Comparison of ENCODE assay signal across 9 cellular contexts in the genomic region with DNA sequence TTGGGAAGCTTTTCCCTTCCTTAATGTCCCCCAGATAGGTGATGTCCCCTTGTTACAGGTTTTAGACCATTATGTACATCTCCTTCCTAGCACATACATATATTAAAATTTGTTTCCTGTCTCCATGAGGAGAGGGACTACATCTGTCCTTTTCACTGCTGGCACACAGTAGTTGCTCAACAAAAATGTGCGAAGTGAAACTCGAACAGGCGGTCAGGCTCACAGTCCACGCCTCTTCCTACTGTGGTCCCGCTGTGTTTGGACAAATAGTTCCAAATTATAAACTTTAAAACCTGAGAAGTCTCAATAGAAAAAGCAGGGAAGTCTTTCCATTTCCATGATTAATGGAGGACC. TPM values are rescaled to one million over a fixed set of nuclear protein-coding genes. Genes with fewer than 3 reads are reported as not detected.
A peak's percentile ranks its signal among the peaks of the same experiment; 100 is the strongest.
DNase-seq lines count a peak whose midpoint lies in the region; ATAC-seq and TF ChIP-seq lines count a peak whose summit lies in the region.
"Had no signal": no experiment of that assay in that cellular context is flagged by ENCODE, and none has a peak within 500 bp of the region (broad histone marks: within the 10 kb centered on the region; RNA-seq: fewer than 3 reads in every experiment).

No MANE protein-coding gene starts in this region.

- no peak overlapping the region for H4K91ac ChIP-seq in neuronal stem cell (ENCODE audit: low read depth, low read length, poor library complexity)

- H3K4me1 Mint-ChIP-seq in CD4-positive, CD25-positive, alpha-beta regulatory T cell = peaks cover 0 to 27% (median 19%) of the 10 kb centered on the region in 4 donors

- H3K27me3 Mint-ChIP-seq in CD4-positive, CD25-positive, alpha-beta regulatory T cell = peaks cover 79% of the 10 kb centered on the region

- H3K36me3 Mint-ChIP-seq in CD4-positive, CD25-positive, alpha-beta regulatory T cell = no peaks in the 10 kb centered on the region

- no peak overlapping the region for H3K14ac ChIP-seq in neuronal stem cell (ENCODE audit: low read length)

- no peak overlapping the region for H3K9ac ChIP-seq in neuronal stem cell (ENCODE audit: low read depth, low read length, poor library complexity)

- no peak overlapping the region for H2AK5ac ChIP-seq in neuronal stem cell (ENCODE audit: low read depth, low read length)

- peak overlapping the region; percentile 79 to 89 (median 82) for H3K4me3 Mint-ChIP-seq in CD4-positive, CD25-positive, alpha-beta regulatory T cell

- H3K27ac ChIP-seq in CD4-positive, CD25-positive, alpha-beta regulatory T cell (ENCODE audit: insufficient read depth, low read length, poor library complexity, severe bottlenecking) = no peak overlapping the region
- H3K27ac ChIP-seq in coronary artery (no peak overlapping the region), neuronal stem cell (replicated peaks; ENCODE audit: low read length) (no peak overlapping the region)

- H3K18ac ChIP-seq in neuronal stem cell (ENCODE audit: low read length) = peak overlapping the region; percentile 64

- TF ChIP-seq CTCF in coronary artery (IDR thresholded peaks at IDR 0.05) = no peak

- no peaks in the 10 kb centered on the region for H3K9me3 ChIP-seq in CD4-positive, CD25-positive, alpha-beta regulatory T cell (ENCODE audit: control insufficient read depth in 2 of 2, low read length in 2 of 2)
- peaks cover 2 to 14% of the 10 kb centered on the region in 2 donors for H3K9me3 ChIP-seq in neuronal stem cell (replicated peaks in 1 of 2; ENCODE audit: control insufficient read depth in 2 of 2, insufficient read depth in 1 of 2, low read depth in 1 of 2, low read length in 2 of 2)

- H2BK12ac ChIP-seq in neuronal stem cell (ENCODE audit: low read length) = no peak overlapping the region

- peaks cover 1% of the 10 kb centered on the region for H3K79me1 ChIP-seq in neuronal stem cell (ENCODE audit: low read depth, low read length)

- no peak overlapping the region for H3K4ac ChIP-seq in neuronal stem cell (ENCODE audit: low read length)

- no peak for ATAC-seq in CD4-positive, CD25-positive, alpha-beta regulatory T cell (ENCODE audit: low read depth in 2 of 2)
- ATAC-seq in esophagus mucosa = no peak
- no peak for ATAC-seq in HG03520 (IDR thresholded peaks at IDR 0.05; ENCODE audit: unreplicated experiment)

- no peak overlapping the region for H2BK15ac ChIP-seq in neuronal stem cell (ENCODE audit: low read length)

- no peak overlapping the region for H3K4me3 ChIP-seq in CD4-positive, CD25-positive, alpha-beta regulatory T cell (ENCODE audit: low read depth, low read length)
- H3K4me3 ChIP-seq in coronary artery (peak overlapping the region; percentile 82), neuronal stem cell (ENCODE audit: low read length in 2 of 2) (no peak overlapping the region)

- no peak overlapping the region for H3K23ac ChIP-seq in neuronal stem cell (ENCODE audit: low read depth, low read length, poor library complexity)

- peak overlapping the region; percentile 73 for H3K4me2 ChIP-seq in neuronal stem cell (ENCODE audit: insufficient read depth, low read length, poor library complexity, severe bottlenecking)

- WGBS in neuronal stem cell (ENCODE audit: extremely low coverage in 2 of 2, insufficient read length in 2 of 2, insufficient replicate concordance in 1 of 2), 2 donors = no CpG with 5 or more reads among the region's 5 CpGs

- H3K9me3 Mint-ChIP-seq in CD4-positive, CD25-positive, alpha-beta regulatory T cell = peaks cover 0 to 6% (median 5%) of the 10 kb centered on the region in 7 donors

- no peaks in the 10 kb centered on the region for H3K36me3 ChIP-seq in CD4-positive, CD25-positive, alpha-beta regulatory T cell (ENCODE audit: control insufficient read depth, insufficient read depth, low read length)
- no peaks in the 10 kb centered on the region for H3K36me3 ChIP-seq in neuronal stem cell (replicated peaks in 1 of 2; ENCODE audit: control insufficient read depth in 2 of 2, insufficient read depth in 2 of 2, low read length in 2 of 2)

- peak overlapping the region; percentile 95 for H2AFZ ChIP-seq in neuronal stem cell (ENCODE audit: low read length)

- H3K4me1 ChIP-seq in CD4-positive, CD25-positive, alpha-beta regulatory T cell (ENCODE audit: control insufficient read depth, insufficient read depth, low read length, poor library complexity, severe bottlenecking) = peaks cover 26% of the 10 kb centered on the region
- peaks cover 0 to 2% of the 10 kb centered on the region in 2 donors for H3K4me1 ChIP-seq in neuronal stem cell (ENCODE audit: control insufficient read depth in 2 of 2, insufficient read depth in 1 of 2, low read depth in 1 of 2, low read length in 2 of 2)

- DNase-seq in CD4-positive, CD25-positive, alpha-beta regulatory T cell = no peak
- DNase-seq in MV-4-11 (lab: John Stamatoyannopoulos, UW) (peak; percentile 79), coronary artery (ENCODE audit: low spot score) (no peak), neuronal stem cell (ENCODE audit: low spot score) (no peak), SHP77 (lab: John Stamatoyannopoulos, UW) (no peak), epidermal melanocyte (ENCODE audit: insufficient read length, low spot score) (no peak)
- DNase-seq: cortex of kidney had no signal

- H3K27ac Mint-ChIP-seq in CD4-positive, CD25-positive, alpha-beta regulatory T cell = no peak overlapping the region

- H2BK5ac ChIP-seq in neuronal stem cell (ENCODE audit: low read length) = no peak overlapping the region

- H2BK120ac ChIP-seq in neuronal stem cell (ENCODE audit: low read depth, low read length) = no peak overlapping the region

- no peak overlapping the region for H4K8ac ChIP-seq in neuronal stem cell (ENCODE audit: low read depth, low read length)

- H3K27me3 ChIP-seq in CD4-positive, CD25-positive, alpha-beta regulatory T cell (ENCODE audit: control insufficient read depth, insufficient read depth, low read length) = peaks cover 50% of the 10 kb centered on the region
- peaks cover 41 to 66% (median 51%) of the 10 kb centered on the region in 3 experiments for H3K27me3 ChIP-seq in neuronal stem cell (ENCODE audit: control insufficient read depth in 3 of 3, insufficient read depth in 3 of 3, low read depth in 1 of 3, low read length in 3 of 3)

RNA-seq across cellular contexts. Expression of a gene that starts 1.2 kb away (rescaled TPM):
- total RNA-seq in CD4-positive, CD25-positive, alpha-beta regulatory T cell = 1.2 TPM
- under 1 TPM in 3 of 4 donors, not detected in 1; 0.19 to 0.71 (median 0.22) TPM for polyA plus RNA-seq in CD4-positive, CD25-positive, alpha-beta regulatory T cell
- polyA plus RNA-seq in neuronal stem cell (2013, experiment 1 of 2) = not detected
- polyA plus RNA-seq in neuronal stem cell (2013, experiment 2 of 2) = not detected
- 1.1 TPM for total RNA-seq in esophagus mucosa
